Comparison of ENCODE assay signal across 1 cellular context in the genomic region with DNA sequence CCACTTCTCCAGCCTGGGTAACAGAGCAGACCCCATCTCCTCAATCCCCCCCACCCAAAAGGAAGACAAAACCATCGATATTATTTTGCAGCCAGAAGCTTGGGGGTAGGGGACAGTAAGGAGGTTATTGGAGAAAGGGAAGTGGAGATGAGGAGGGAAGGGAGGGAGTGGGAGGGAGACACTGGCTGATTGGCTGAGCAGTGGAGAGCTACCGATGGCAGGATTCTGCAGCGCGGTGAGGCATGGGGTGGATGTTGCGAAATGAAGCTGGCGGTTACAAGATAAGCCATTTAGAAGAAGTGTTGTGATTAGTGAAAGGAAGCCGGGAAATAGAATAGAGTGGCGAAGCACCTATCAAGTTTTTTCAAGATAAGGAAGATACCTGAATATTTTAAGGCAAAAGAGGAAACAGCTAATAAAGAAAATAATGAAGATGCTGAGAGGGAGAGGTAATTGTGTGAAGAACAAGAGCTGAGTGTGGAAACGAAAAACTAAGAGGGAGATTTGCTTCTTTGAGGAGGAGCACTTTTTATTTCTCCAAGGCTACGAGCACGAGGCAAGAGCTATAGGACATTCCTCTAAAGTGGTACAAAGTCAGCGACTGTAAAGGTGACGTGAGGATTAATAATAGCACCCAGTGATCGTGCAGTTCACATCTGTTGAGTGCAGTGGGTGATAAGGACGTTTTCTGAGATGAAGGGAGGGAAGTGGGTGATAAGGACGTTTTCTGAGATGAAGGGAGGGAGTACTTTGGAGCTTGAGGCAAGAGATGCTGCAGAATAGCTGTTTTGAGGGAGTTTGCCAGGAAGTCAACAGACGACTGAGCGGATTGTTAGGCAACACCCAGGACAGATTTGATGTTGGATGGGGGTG.
A peak's percentile ranks its signal among the peaks of the same experiment; 100 is the strongest.
TF ChIP-seq lines count a peak whose summit lies in the region.

No MANE protein-coding gene starts in this region.

TF ChIP-seq in K562, 482 proteins besides CTCF, POLR2A, EP300 and RAD21 (continued from another document and continues in another):
- TF ChIP-seq, protein P1, sequence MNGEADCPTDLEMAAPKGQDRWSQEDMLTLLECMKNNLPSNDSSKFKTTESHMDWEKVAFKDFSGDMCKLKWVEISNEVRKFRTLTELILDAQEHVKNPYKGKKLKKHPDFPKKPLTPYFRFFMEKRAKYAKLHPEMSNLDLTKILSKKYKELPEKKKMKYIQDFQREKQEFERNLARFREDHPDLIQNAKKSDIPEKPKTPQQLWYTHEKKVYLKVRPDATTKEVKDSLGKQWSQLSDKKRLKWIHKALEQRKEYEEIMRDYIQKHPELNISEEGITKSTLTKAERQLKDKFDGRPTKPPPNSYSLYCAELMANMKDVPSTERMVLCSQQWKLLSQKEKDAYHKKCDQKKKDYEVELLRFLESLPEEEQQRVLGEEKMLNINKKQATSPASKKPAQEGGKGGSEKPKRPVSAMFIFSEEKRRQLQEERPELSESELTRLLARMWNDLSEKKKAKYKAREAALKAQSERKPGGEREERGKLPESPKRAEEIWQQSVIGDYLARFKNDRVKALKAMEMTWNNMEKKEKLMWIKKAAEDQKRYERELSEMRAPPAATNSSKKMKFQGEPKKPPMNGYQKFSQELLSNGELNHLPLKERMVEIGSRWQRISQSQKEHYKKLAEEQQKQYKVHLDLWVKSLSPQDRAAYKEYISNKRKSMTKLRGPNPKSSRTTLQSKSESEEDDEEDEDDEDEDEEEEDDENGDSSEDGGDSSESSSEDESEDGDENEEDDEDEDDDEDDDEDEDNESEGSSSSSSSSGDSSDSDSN (IDR thresholded peaks at IDR 0.05; ENCODE audit: borderline replicate concordance in 1 of 2, low read depth in 2 of 2, low read length in 2 of 2), result 0 out of 4 replicates have a peak, but pooled peaks of 1 of the 2 experiments have one; percentile 21
- peak; percentile 46; the same call in 1 of the 2 replicates for TF ChIP-seq ZNF263 (CRISPR knock-in tag; IDR thresholded peaks at IDR 0.05; ENCODE audit: borderline replicate concordance)
- TF ChIP-seq, protein P2, sequence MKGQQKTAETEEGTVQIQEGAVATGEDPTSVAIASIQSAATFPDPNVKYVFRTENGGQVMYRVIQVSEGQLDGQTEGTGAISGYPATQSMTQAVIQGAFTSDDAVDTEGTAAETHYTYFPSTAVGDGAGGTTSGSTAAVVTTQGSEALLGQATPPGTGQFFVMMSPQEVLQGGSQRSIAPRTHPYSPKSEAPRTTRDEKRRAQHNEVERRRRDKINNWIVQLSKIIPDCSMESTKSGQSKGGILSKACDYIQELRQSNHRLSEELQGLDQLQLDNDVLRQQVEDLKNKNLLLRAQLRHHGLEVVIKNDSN (CRISPR knock-in tag; IDR thresholded peaks at IDR 0.05), result peak; percentile 37; the same call in 1 of the 2 replicates
- TF ChIP-seq ZKSCAN1 (IDR thresholded peaks at IDR 0.05; ENCODE audit: low read depth, low read length), result 0 out of 2 replicates have a peak, but pooled peaks have one; percentile 15
- TF ChIP-seq ZC3H4 (CRISPR knock-in tag; IDR thresholded peaks at IDR 0.05; ENCODE audit: borderline replicate concordance), result no peak
- peak; percentile 57 for TF ChIP-seq EGR1 (conservative IDR thresholded peaks at IDR 0.05)
- TF ChIP-seq FIP1L1 (IDR thresholded peaks at IDR 0.05; ENCODE audit: low read depth, low read length, poor library complexity, severe bottlenecking), result no peak
- no peak for TF ChIP-seq TSC22D4 (tag; IDR thresholded peaks at IDR 0.05)
- TF ChIP-seq ESRRB (CRISPR knock-in tag; IDR thresholded peaks at IDR 0.05; ENCODE audit: borderline replicate concordance), result no peak
- TF ChIP-seq, protein P3, sequence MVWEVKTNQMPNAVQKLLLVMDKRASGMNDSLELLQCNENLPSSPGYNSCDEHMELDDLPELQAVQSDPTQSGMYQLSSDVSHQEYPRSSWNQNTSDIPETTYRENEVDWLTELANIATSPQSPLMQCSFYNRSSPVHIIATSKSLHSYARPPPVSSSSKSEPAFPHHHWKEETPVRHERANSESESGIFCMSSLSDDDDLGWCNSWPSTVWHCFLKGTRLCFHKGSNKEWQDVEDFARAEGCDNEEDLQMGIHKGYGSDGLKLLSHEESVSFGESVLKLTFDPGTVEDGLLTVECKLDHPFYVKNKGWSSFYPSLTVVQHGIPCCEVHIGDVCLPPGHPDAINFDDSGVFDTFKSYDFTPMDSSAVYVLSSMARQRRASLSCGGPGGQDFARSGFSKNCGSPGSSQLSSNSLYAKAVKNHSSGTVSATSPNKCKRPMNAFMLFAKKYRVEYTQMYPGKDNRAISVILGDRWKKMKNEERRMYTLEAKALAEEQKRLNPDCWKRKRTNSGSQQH (CRISPR knock-in tag; IDR thresholded peaks at IDR 0.05), result peak; percentile 65; the same call in 1 of the 2 replicates
- peak; percentile 18 for TF ChIP-seq HEY1 (CRISPR knock-in tag; IDR thresholded peaks at IDR 0.05; ENCODE audit: borderline replicate concordance)
- TF ChIP-seq, protein P4, sequence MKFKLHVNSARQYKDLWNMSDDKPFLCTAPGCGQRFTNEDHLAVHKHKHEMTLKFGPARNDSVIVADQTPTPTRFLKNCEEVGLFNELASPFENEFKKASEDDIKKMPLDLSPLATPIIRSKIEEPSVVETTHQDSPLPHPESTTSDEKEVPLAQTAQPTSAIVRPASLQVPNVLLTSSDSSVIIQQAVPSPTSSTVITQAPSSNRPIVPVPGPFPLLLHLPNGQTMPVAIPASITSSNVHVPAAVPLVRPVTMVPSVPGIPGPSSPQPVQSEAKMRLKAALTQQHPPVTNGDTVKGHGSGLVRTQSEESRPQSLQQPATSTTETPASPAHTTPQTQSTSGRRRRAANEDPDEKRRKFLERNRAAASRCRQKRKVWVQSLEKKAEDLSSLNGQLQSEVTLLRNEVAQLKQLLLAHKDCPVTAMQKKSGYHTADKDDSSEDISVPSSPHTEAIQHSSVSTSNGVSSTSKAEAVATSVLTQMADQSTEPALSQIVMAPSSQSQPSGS (CRISPR knock-in tag; IDR thresholded peaks at IDR 0.05), result no peak
- TF ChIP-seq RBM22 (IDR thresholded peaks at IDR 0.05; ENCODE audit: low read depth, low read length, poor library complexity, severe bottlenecking), result no peak
- TF ChIP-seq, protein P5, sequence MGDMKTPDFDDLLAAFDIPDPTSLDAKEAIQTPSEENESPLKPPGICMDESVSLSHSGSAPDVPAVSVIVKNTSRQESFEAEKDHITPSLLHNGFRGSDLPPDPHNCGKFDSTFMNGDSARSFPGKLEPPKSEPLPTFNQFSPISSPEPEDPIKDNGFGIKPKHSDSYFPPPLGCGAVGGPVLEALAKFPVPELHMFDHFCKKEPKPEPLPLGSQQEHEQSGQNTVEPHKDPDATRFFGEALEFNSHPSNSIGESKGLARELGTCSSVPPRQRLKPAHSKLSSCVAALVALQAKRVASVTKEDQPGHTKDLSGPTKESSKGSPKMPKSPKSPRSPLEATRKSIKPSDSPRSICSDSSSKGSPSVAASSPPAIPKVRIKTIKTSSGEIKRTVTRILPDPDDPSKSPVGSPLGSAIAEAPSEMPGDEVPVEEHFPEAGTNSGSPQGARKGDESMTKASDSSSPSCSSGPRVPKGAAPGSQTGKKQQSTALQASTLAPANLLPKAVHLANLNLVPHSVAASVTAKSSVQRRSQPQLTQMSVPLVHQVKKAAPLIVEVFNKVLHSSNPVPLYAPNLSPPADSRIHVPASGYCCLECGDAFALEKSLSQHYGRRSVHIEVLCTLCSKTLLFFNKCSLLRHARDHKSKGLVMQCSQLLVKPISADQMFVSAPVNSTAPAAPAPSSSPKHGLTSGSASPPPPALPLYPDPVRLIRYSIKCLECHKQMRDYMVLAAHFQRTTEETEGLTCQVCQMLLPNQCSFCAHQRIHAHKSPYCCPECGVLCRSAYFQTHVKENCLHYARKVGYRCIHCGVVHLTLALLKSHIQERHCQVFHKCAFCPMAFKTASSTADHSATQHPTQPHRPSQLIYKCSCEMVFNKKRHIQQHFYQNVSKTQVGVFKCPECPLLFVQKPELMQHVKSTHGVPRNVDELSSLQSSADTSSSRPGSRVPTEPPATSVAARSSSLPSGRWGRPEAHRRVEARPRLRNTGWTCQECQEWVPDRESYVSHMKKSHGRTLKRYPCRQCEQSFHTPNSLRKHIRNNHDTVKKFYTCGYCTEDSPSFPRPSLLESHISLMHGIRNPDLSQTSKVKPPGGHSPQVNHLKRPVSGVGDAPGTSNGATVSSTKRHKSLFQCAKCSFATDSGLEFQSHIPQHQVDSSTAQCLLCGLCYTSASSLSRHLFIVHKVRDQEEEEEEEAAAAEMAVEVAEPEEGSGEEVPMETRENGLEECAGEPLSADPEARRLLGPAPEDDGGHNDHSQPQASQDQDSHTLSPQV (IDR thresholded peaks at IDR 0.05), result 0 out of 2 replicates have a peak, but pooled peaks have one; percentile 5
- TF ChIP-seq, protein P6, sequence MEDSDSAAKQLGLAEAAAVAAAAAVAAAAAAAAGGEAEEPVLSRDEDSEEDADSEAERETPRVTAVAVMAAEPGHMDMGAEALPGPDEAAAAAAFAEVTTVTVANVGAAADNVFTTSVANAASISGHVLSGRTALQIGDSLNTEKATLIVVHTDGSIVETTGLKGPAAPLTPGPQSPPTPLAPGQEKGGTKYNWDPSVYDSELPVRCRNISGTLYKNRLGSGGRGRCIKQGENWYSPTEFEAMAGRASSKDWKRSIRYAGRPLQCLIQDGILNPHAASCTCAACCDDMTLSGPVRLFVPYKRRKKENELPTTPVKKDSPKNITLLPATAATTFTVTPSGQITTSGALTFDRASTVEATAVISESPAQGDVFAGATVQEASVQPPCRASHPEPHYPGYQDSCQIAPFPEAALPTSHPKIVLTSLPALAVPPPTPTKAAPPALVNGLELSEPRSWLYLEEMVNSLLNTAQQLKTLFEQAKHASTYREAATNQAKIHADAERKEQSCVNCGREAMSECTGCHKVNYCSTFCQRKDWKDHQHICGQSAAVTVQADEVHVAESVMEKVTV (CRISPR knock-in tag; IDR thresholded peaks at IDR 0.05), result 0 out of 2 replicates have a peak, but pooled peaks have one; percentile 3
- no peak for TF ChIP-seq ZNF764 (CRISPR knock-in tag; IDR thresholded peaks at IDR 0.05; ENCODE audit: low read depth)
- TF ChIP-seq, protein P7, sequence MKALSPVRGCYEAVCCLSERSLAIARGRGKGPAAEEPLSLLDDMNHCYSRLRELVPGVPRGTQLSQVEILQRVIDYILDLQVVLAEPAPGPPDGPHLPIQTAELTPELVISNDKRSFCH (CRISPR knock-in tag; IDR thresholded peaks at IDR 0.05), result no peak
- TF ChIP-seq, protein P7 (tag; IDR thresholded peaks at IDR 0.05), result peak; percentile 22; the same call in 1 of the 2 replicates
- TF ChIP-seq PML (IDR thresholded peaks at IDR 0.05; ENCODE audit: low read length), result peak; percentile 79; the same call in 1 of the 2 replicates
- no peak for TF ChIP-seq ZNF217 (CRISPR knock-in tag; IDR thresholded peaks at IDR 0.05)
- no peak for TF ChIP-seq SP2 (IDR thresholded peaks at IDR 0.05; ENCODE audit: extremely low read depth, low read depth, low read length, poor library complexity, severe bottlenecking)
- TF ChIP-seq RBM17 (IDR thresholded peaks at IDR 0.05; ENCODE audit: borderline replicate concordance, low read depth, low read length), result no peak
- peak; percentile 91 for TF ChIP-seq SMARCC2 (IDR thresholded peaks at IDR 0.05; ENCODE audit: low read depth)
- no peak for TF ChIP-seq RAD51 (IDR thresholded peaks at IDR 0.05; ENCODE audit: borderline replicate concordance, low read depth)
- TF ChIP-seq NCOA1 (IDR thresholded peaks at IDR 0.05; ENCODE audit: low read depth), result peak; percentile 58
- TF ChIP-seq POLR2B (IDR thresholded peaks at IDR 0.05; ENCODE audit: low read depth, partially characterized antibody), result no peak
- TF ChIP-seq, protein P8, sequence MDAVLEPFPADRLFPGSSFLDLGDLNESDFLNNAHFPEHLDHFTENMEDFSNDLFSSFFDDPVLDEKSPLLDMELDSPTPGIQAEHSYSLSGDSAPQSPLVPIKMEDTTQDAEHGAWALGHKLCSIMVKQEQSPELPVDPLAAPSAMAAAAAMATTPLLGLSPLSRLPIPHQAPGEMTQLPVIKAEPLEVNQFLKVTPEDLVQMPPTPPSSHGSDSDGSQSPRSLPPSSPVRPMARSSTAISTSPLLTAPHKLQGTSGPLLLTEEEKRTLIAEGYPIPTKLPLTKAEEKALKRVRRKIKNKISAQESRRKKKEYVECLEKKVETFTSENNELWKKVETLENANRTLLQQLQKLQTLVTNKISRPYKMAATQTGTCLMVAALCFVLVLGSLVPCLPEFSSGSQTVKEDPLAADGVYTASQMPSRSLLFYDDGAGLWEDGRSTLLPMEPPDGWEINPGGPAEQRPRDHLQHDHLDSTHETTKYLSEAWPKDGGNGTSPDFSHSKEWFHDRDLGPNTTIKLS (IDR thresholded peaks at IDR 0.05; ENCODE audit: borderline replicate concordance, low read depth), result peak; percentile 38; the same call in 1 of the 2 replicates
- TF ChIP-seq, protein P9, sequence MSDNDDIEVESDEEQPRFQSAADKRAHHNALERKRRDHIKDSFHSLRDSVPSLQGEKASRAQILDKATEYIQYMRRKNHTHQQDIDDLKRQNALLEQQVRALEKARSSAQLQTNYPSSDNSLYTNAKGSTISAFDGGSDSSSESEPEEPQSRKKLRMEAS (CRISPR knock-in tag; IDR thresholded peaks at IDR 0.05), result peak; percentile 49; the same call in 1 of the 2 replicates
- no peak for TF ChIP-seq ZNF184 (CRISPR knock-in tag; IDR thresholded peaks at IDR 0.05)
- TF ChIP-seq CREB1 (IDR thresholded peaks at IDR 0.05), result peak; percentile 20; the same call in 1 of the 2 replicates
- no peak for TF ChIP-seq CREB1 (CRISPR knock-in tag; IDR thresholded peaks at IDR 0.05)
- TF ChIP-seq, protein P10, sequence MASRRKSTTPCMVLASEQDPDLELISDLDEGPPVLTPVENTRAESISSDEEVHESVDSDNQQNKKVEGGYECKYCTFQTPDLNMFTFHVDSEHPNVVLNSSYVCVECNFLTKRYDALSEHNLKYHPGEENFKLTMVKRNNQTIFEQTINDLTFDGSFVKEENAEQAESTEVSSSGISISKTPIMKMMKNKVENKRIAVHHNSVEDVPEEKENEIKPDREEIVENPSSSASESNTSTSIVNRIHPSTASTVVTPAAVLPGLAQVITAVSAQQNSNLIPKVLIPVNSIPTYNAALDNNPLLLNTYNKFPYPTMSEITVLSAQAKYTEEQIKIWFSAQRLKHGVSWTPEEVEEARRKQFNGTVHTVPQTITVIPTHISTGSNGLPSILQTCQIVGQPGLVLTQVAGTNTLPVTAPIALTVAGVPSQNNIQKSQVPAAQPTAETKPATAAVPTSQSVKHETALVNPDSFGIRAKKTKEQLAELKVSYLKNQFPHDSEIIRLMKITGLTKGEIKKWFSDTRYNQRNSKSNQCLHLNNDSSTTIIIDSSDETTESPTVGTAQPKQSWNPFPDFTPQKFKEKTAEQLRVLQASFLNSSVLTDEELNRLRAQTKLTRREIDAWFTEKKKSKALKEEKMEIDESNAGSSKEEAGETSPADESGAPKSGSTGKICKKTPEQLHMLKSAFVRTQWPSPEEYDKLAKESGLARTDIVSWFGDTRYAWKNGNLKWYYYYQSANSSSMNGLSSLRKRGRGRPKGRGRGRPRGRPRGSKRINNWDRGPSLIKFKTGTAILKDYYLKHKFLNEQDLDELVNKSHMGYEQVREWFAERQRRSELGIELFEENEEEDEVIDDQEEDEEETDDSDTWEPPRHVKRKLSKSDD (conservative IDR thresholded peaks at IDR 0.05; ENCODE audit: low read length), result no peak
- no peak for TF ChIP-seq ZNF41 (CRISPR knock-in tag; conservative IDR thresholded peaks at IDR 0.05)
- TF ChIP-seq ZNF124 (CRISPR knock-in tag; IDR thresholded peaks at IDR 0.05), result no peak
- TF ChIP-seq, protein P11, sequence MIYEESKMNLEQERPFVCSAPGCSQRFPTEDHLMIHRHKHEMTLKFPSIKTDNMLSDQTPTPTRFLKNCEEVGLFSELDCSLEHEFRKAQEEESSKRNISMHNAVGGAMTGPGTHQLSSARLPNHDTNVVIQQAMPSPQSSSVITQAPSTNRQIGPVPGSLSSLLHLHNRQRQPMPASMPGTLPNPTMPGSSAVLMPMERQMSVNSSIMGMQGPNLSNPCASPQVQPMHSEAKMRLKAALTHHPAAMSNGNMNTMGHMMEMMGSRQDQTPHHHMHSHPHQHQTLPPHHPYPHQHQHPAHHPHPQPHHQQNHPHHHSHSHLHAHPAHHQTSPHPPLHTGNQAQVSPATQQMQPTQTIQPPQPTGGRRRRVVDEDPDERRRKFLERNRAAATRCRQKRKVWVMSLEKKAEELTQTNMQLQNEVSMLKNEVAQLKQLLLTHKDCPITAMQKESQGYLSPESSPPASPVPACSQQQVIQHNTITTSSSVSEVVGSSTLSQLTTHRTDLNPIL (CRISPR knock-in tag; IDR thresholded peaks at IDR 0.05), result no peak
